2 cellular contexts compared by ENCODE assay signal in genomic region chr2:127224110-127224509, GRCh38.
A peak's percentile ranks its signal among the peaks of the same experiment; 100 is the strongest.
TF ChIP-seq lines count a peak whose summit lies in the region.

No MANE protein-coding gene starts in this region.

TF ChIP-seq in IMR-90, 13 proteins besides CTCF, POLR2A, EP300 and RAD21:
- peak; percentile 54 for TF ChIP-seq CEBPB (IDR thresholded peaks at IDR 0.05; ENCODE audit: low read depth, low read length)

TF ChIP-seq in WTC11, 78 proteins besides CTCF, POLR2A, EP300 and RAD21:
- peak; percentile 46; the same call in 1 of the 2 replicates for TF ChIP-seq GABPB1 (CRISPR knock-in tag; IDR thresholded peaks at IDR 0.05)
